8 cellular contexts compared by ENCODE assay signal in the genomic region with DNA sequence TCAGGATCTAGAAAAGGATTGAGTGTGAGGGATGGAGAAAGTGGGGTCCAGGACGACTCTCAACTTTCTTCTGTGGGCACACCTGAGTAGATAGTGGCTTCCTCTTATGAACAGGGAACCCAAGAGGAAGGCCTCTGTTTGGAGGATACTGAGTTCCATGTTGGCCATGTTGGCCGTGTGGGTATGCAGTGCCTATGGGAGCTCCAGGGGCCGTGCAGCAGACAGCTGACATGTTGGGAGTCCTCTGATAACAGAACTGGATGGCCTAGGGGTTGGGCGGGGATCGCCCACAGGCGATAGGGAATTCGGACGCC. TPM values are rescaled to one million over a fixed set of nuclear protein-coding genes. Genes with fewer than 3 reads are reported as not detected.
DNase-seq lines count a peak whose midpoint lies in the region; ATAC-seq lines count a peak whose summit lies in the region.

No MANE protein-coding gene starts in this region.

- no peaks in the 10 kb centered on the region for H3K27me3 Mint-ChIP-seq in natural killer cell treated with Interleukin-12 subunit alpha and Interleukin-12 subunit beta and Interleukin-15 and Interleukin-18, amount 100 ng/mL, for 72 hours

- no peak for DNase-seq in Karpas-422
- no peak for DNase-seq in natural killer cell treated with Interleukin-12 subunit alpha and Interleukin-12 subunit beta and Interleukin-15 and Interleukin-18, amount 100 ng/mL, for 72 hours (ENCODE audit: low spot score)

- H3K4me1 ChIP-seq in Karpas-422 (ENCODE audit: low read length): peaks cover 31% of the 10 kb centered on the region

- peak overlapping the region; percentile 93 for H3K4me3 Mint-ChIP-seq in natural killer cell treated with Interleukin-12 subunit alpha and Interleukin-12 subunit beta and Interleukin-15 and Interleukin-18, amount 100 ng/mL, for 72 hours

- H3K27me3 ChIP-seq in Karpas-422 (ENCODE audit: low read length): no peaks in the 10 kb centered on the region

- peak overlapping the region; percentile 82 to 92 for H3K27ac Mint-ChIP-seq in natural killer cell treated with Interleukin-12 subunit alpha and Interleukin-12 subunit beta and Interleukin-15 and Interleukin-18, amount 100 ng/mL, for 72 hours

- no peaks in the 10 kb centered on the region for H3K9me3 ChIP-seq in Karpas-422 (ENCODE audit: low read length)

- peaks cover 17% of the 10 kb centered on the region; the same call in 1 of the 2 replicates for H3K36me3 ChIP-seq in Karpas-422 (ENCODE audit: insufficient read depth, low read length)

- peak; percentile 28 for ATAC-seq in GM19395 (IDR thresholded peaks at IDR 0.05; ENCODE audit: unreplicated experiment)
- ATAC-seq in natural killer cell treated with Interleukin-12 subunit alpha and Interleukin-12 subunit beta and Interleukin-15 and Interleukin-18, amount 100 ng/mL, for 72 hours: no peak
- ATAC-seq in HG02970 (IDR thresholded peaks at IDR 0.05; ENCODE audit: low FRiP score, unreplicated experiment): no peak
- ATAC-seq in esophagus mucosa: no peak
- ATAC-seq in GM19397 (IDR thresholded peaks at IDR 0.05; ENCODE audit: unreplicated experiment): no peak
- ATAC-seq in HG03025 (IDR thresholded peaks at IDR 0.05; ENCODE audit: low FRiP score, unreplicated experiment): no peak

- H3K9ac ChIP-seq in Karpas-422 (ENCODE audit: low read length): peak overlapping the region; percentile 89

- H3K4me2 ChIP-seq in Karpas-422 (ENCODE audit: low read depth, low read length, poor library complexity, severe bottlenecking): peak overlapping the region; percentile 88

- peaks cover 32% of the 10 kb centered on the region for H3K79me2 ChIP-seq in Karpas-422 (ENCODE audit: low read length)

- no peaks in the 10 kb centered on the region for H3K9me2 ChIP-seq in Karpas-422 (replicated peaks; ENCODE audit: insufficient read depth, low read length)

- no peaks in the 10 kb centered on the region for H4K20me1 ChIP-seq in Karpas-422 (ENCODE audit: insufficient read depth, low read depth, low read length)

- peaks cover 35 to 41% of the 10 kb centered on the region in 2 donors for H3K4me1 Mint-ChIP-seq in natural killer cell treated with Interleukin-12 subunit alpha and Interleukin-12 subunit beta and Interleukin-15 and Interleukin-18, amount 100 ng/mL, for 72 hours (ENCODE audit: low read depth in 2 of 2)

- peak overlapping the region; percentile 87 for H3K4me3 ChIP-seq in Karpas-422 (ENCODE audit: low read length)

- H3K9me3 Mint-ChIP-seq in natural killer cell treated with Interleukin-12 subunit alpha and Interleukin-12 subunit beta and Interleukin-15 and Interleukin-18, amount 100 ng/mL, for 72 hours: peaks cover 5% of the 10 kb centered on the region

- H2AFZ ChIP-seq in Karpas-422 (ENCODE audit: low read length): peak overlapping the region; percentile 21; the same call in 1 of the 2 replicates

- H3K36me3 Mint-ChIP-seq in natural killer cell treated with Interleukin-12 subunit alpha and Interleukin-12 subunit beta and Interleukin-15 and Interleukin-18, amount 100 ng/mL, for 72 hours: peaks cover 5% of the 10 kb centered on the region

- H3K27ac ChIP-seq in Karpas-422 (ENCODE audit: low read length) (peak overlapping the region; percentile 85), cingulate gyrus (ENCODE audit: low read depth, low read length) (peak overlapping the region; percentile 89)

RNA-seq across cellular contexts. Expression of a gene that starts 43.0 kb away (rescaled TPM):
- total RNA-seq in Karpas-422 (2014; rRNA removed; shearing (Covaris generic); ENCODE audit: low replicate concordance): 10.7 and 13.9 TPM in 2 replicates
- 1 to 10 TPM; 2.8 to 3.8 TPM for total RNA-seq in natural killer cell treated with Interleukin-12 subunit alpha and Interleukin-12 subunit beta and Interleukin-15 and Interleukin-18, amount 100 ng/mL, for 72 hours
- total RNA-seq in esophagus mucosa: 4.4 TPM

RNA-seq across cellular contexts. Expression of a gene that starts 43.2 kb away (rescaled TPM):
- total RNA-seq in Karpas-422 (2014; rRNA removed; shearing (Covaris generic); ENCODE audit: low replicate concordance): 5.4 and 7.7 TPM in 2 replicates
- 1 to 10 TPM; 1.8 to 8.7 TPM for total RNA-seq in natural killer cell treated with Interleukin-12 subunit alpha and Interleukin-12 subunit beta and Interleukin-15 and Interleukin-18, amount 100 ng/mL, for 72 hours
- total RNA-seq in esophagus mucosa: not detected
